Comparison of ENCODE assay signal across 23 cellular contexts in genomic region chr3:8581373-8581772, GRCh38.
"Had no signal": no experiment of that assay in that cellular context is flagged by ENCODE, and none has a peak within 500 bp of the region (broad histone marks: within the 10 kb centered on the region; RNA-seq: fewer than 3 reads in every experiment).

No MANE protein-coding gene starts in this region.

- H3K27me3 ChIP-seq: dorsolateral prefrontal cortex, esophagus muscularis mucosa, heart right ventricle, pancreas, right atrium auricular region, transverse colon had no signal

- H3K9me3 ChIP-seq: esophagus muscularis mucosa, pancreas, prostate gland, right atrium auricular region, thoracic aorta, transverse colon had no signal

- H3K4me3 ChIP-seq: dorsolateral prefrontal cortex, esophagus muscularis mucosa, heart right ventricle, lung, pancreas, prostate gland, right atrium auricular region, thoracic aorta, transverse colon had no signal

- H3K36me3 ChIP-seq: pancreas, prostate gland, right atrium auricular region, transverse colon had no signal

- H3K4me1 ChIP-seq: esophagus muscularis mucosa, foreskin keratinocyte, pancreas, prostate gland, transverse colon had no signal

- ATAC-seq: foreskin keratinocyte; heart right ventricle; left colon; natural killer cell; pancreas; sciatic nerve; stimulated activated naive B cell treated with anti-CD40 and anti-IgM and Interleukin-4, amounts not matched to agents 10 μg/mL and 1 μg/mL and 100 μg/mL, for 72 hours had no signal

- DNase-seq: central memory CD4-positive, alpha-beta T cell; dorsolateral prefrontal cortex; effector CD4-positive, alpha-beta T cell; foreskin keratinocyte; glutamatergic neuron; heart right ventricle; hippocampal formation; kidney glomerular epithelial cell; left colon; natural killer cell; occipital lobe; pancreas; stimulated activated CD4-positive, alpha-beta T cell treated with anti-CD3 and anti-CD28 coated beads, Interleukin-15, amount 100 ng/mL, for 24 hours; stimulated activated CD4-positive, alpha-beta T cell treated with anti-CD3 and anti-CD28 coated beads, Interleukin-2, amount 100 ng/mL, for 48 hours; stimulated activated naive B cell treated with anti-CD40 and anti-IgM and Interleukin-4, amounts not matched to agents 10 μg/mL and 1 μg/mL and 100 μg/mL, for 72 hours; transverse colon had no signal

- H3K27ac ChIP-seq: dorsolateral prefrontal cortex, epithelial cell of prostate, esophagus muscularis mucosa, foreskin keratinocyte, heart right ventricle, pancreas, prostate gland, right atrium auricular region, transverse colon had no signal
